ENCODE assay signal across 16 cellular contexts in the genomic region with DNA sequence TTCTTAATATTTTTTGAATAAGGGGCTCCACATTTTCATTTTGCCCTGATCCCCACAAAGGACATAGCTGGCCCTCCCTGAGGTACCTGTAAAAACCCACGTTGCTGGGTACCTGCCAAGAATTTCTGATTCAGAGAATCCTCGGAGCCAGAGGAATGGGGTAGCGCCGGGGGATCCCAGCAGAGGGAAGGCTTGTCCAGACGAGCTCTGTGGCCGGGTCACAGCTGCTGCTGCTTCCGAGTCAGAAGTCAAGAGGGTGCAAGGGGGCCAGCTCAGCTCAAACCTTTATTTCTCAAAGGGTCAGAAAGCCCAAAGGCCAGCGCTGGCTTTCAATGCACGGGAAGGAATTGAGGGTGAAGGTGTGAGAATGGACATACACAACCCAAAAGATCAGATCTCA.
DNase-seq lines count a peak whose midpoint lies in the region; FAIRE-seq and TF ChIP-seq lines count a peak whose summit lies in the region.
"Had no signal": no experiment of that assay in that cellular context is flagged by ENCODE, and none has a peak within 500 bp of the region (broad histone marks: within the 10 kb centered on the region; RNA-seq: fewer than 3 reads in every experiment).

No MANE protein-coding gene starts in this region.

- H4K8ac ChIP-seq in H1 (ENCODE audit: extremely low read depth, insufficient read depth, low read length): no peak overlapping the region

- 0 out of 2 replicates have a peak overlapping the region, but pooled peaks have one; percentile 97 for H2BK15ac ChIP-seq in H1 (ENCODE audit: low read length)

- FAIRE-seq in H1 (lab: Jason Lieb, UNC): no peak

- no peak overlapping the region for H3K56ac ChIP-seq in H1 (replicated peaks; ENCODE audit: insufficient read length, low read depth, low read length)

- H3K9me3 ChIP-seq in MG63: no peaks in the 10 kb centered on the region
- no peaks in the 10 kb centered on the region for H3K9me3 ChIP-seq in H1 (ENCODE audit: insufficient read depth in 2 of 2, low read depth in 1 of 2, low read length in 1 of 2)
- H3K9me3 ChIP-seq: Peyer's patch had no signal

- H3K4me1 ChIP-seq in H1 (replicated peaks in 1 of 4; ENCODE audit: control insufficient read depth in 3 of 4, insufficient read depth in 4 of 4, low read length in 3 of 4): peaks cover 0 to 8% (median 3%) of the 10 kb centered on the region in 4 experiments; a peak in 5 of 7 replicates

- peaks cover 19% of the 10 kb centered on the region for H3K27me3 ChIP-seq in MG63
- peaks cover 0 to 4% (median under 1%) of the 10 kb centered on the region in 4 experiments; a peak in 3 of 7 replicates for H3K27me3 ChIP-seq in H1 (replicated peaks in 1 of 4; ENCODE audit: control insufficient read depth in 3 of 4, extremely low read depth in 1 of 4, insufficient read depth in 3 of 4, low read length in 3 of 4)
- H3K27me3 ChIP-seq: Peyer's patch had no signal

- H3K23ac ChIP-seq in H1 (ENCODE audit: insufficient read length): no peak overlapping the region

- no peak overlapping the region for H3K9ac ChIP-seq in H1 (replicated peaks in 1 of 4; ENCODE audit: extremely low read depth in 1 of 4, low read depth in 3 of 4, low read length in 3 of 4)

- no peak overlapping the region for H3K4ac ChIP-seq in H1 (replicated peaks; ENCODE audit: insufficient read length, low read depth, low read length)

- no peak overlapping the region for H3K27ac ChIP-seq in H1 (ENCODE audit: low read depth, low read length)
- H3K27ac ChIP-seq: 22Rv1, Peyer's patch had no signal

- no peaks in the 10 kb centered on the region for H3K79me2 ChIP-seq in H1 (ENCODE audit: control insufficient read depth in 1 of 2, insufficient read depth in 2 of 2, low read length in 2 of 2)

- H3K27me3 Mint-ChIP-seq in neural crest cell (ENCODE audit: low read depth) (peaks cover 37% of the 10 kb centered on the region), HFFc6 (ENCODE audit: insufficient read depth) (peaks cover 2% of the 10 kb centered on the region)

- H3K4me3 ChIP-seq in MG63: no peak overlapping the region
- no peak overlapping the region for H3K4me3 ChIP-seq in H1 (ENCODE audit: extremely low read depth in 1 of 4, insufficient read depth in 2 of 4, low read depth in 3 of 4, low read length in 4 of 4)
- H3K4me3 ChIP-seq: Peyer's patch had no signal

- H3K9me3 Mint-ChIP-seq in neural crest cell: no peaks in the 10 kb centered on the region
- H3K9me3 Mint-ChIP-seq in HFFc6: peaks cover 69% of the 10 kb centered on the region
- H3K9me3 Mint-ChIP-seq: CD8-positive, alpha-beta T cell had no signal

- no peak overlapping the region for H2AK5ac ChIP-seq in H1 (ENCODE audit: low read depth, low read length)

- peak overlapping the region; percentile 4; the same call in 1 of the 2 replicates for H2BK5ac ChIP-seq in H1 (ENCODE audit: low read depth, low read length)

- H4K5ac ChIP-seq in H1 (ENCODE audit: insufficient read length, low read depth, low read length): no peak overlapping the region

- no peak overlapping the region for H3K18ac ChIP-seq in H1 (ENCODE audit: extremely low read depth, low read length)

- TF ChIP-seq POLR2A in H1 (IDR thresholded peaks at IDR 0.05; ENCODE audit: control extremely low read depth in 1 of 2, low read depth in 2 of 2, low read length in 2 of 2): no peak

- H3K4me1 Mint-ChIP-seq in neural crest cell: peaks cover 35% of the 10 kb centered on the region
- no peaks in the 10 kb centered on the region for H3K4me1 Mint-ChIP-seq in HFFc6 (ENCODE audit: low read depth)

- H2BK120ac ChIP-seq in H1 (replicated peaks; ENCODE audit: low read depth, low read length): no peak overlapping the region

- H3K4me2 ChIP-seq in H1 (ENCODE audit: insufficient read depth in 1 of 2, low read depth in 2 of 2, low read length in 2 of 2): no peak overlapping the region

- H2BK12ac ChIP-seq in H1 (ENCODE audit: low read depth, low read length): no peak overlapping the region

- no peak overlapping the region for H3K4me3 Mint-ChIP-seq in neural crest cell
- no peak overlapping the region for H3K4me3 Mint-ChIP-seq in HFFc6
- H3K4me3 Mint-ChIP-seq: CD8-positive, alpha-beta T cell had no signal

- H4K91ac ChIP-seq in H1 (replicated peaks; ENCODE audit: insufficient read length, low read length): peak overlapping the region; percentile 22

- TF ChIP-seq CTCF in H1 (IDR thresholded peaks at IDR 0.05; ENCODE audit: control extremely low read depth in 1 of 3, insufficient read depth in 1 of 3, low read depth in 1 of 3, low read length in 3 of 3) (peak; percentile 43 to 62 (median 48)), neural crest cell (conservative IDR thresholded peaks at IDR 0.05) (no peak), HFFc6 (IDR thresholded peaks at IDR 0.05) (no peak)

- POLR2A ChIA-PET in H1 (lab: Charles Lee; ENCODE audit: partially characterized antibody): interaction anchor here (1.0 kb wide), 1 partner anchor 15 kb away, joined by 3 read pairs; no protein-coding TSS in a partner anchor

- TF ChIP-seq RAD21 in H1 (IDR thresholded peaks at IDR 0.05 in 1 of 2, conservative IDR thresholded peaks at IDR 0.05 in 1 of 2; ENCODE audit: low read depth in 2 of 2, low read length in 2 of 2): peak; percentile 65 to 79

- CTCF ChIA-PET in H1 (lab: Charles Lee; ENCODE audit: partially characterized antibody): interaction anchor here (0.6 to 10.6 kb wide), 13 partner anchors 9 to 373 kb away, joined by 3 to 175 read pairs (median 4); a partner anchor contains a TSS

- DNase-seq in DMS 273 (lab: John Stamatoyannopoulos, UW; ENCODE audit: unreplicated experiment): peak; percentile 43
- DNase-seq in DMS 273 treated with DMSO at 0.1 percent for 48 hours (lab: John Stamatoyannopoulos, UW): no peak
- DNase-seq in MG63: peak; percentile 13
- DNase-seq in H1 (ENCODE audit: low read depth in 1 of 2, low spot score in 2 of 2): no peak
- peak; percentile 12 for DNase-seq in neural crest cell (ENCODE audit: low read depth, low spot score)
- no peak for DNase-seq in cerebellar cortex (ENCODE audit: low spot score)
- no peak for DNase-seq in activated naive CD4-positive, alpha-beta T cell (lab: John Stamatoyannopoulos, UW)
- no peak for DNase-seq in HFFc6
- DNase-seq: CD8-positive, alpha-beta T cell; Karpas-422; NCI-H1436; NCI-H2029 treated with DMSO at 0.1 percent for 48 hours; NCI-H446; Peyer's patch; SHP77 treated with DMSO at 0.1 percent for 48 hours had no signal

- TF ChIP-seq EP300 in H1 (IDR thresholded peaks at IDR 0.05; ENCODE audit: borderline replicate concordance in 1 of 2, low read depth in 2 of 2, low read length in 2 of 2): no peak

- H3K23me2 ChIP-seq in H1 (ENCODE audit: low read depth, low read length): peaks cover 3% of the 10 kb centered on the region; the same call in 1 of the 2 replicates

- 0 out of 2 replicates have a peak overlapping the region, but pooled peaks have one; percentile 57 for H2AFZ ChIP-seq in H1 (ENCODE audit: low read length)

- no peaks in the 10 kb centered on the region for H4K20me1 ChIP-seq in H1 (replicated peaks in 1 of 2; ENCODE audit: control insufficient read depth in 1 of 2, insufficient read depth in 2 of 2, low read length in 2 of 2)

- no peak overlapping the region for H3K14ac ChIP-seq in H1 (ENCODE audit: insufficient read length)

- no peaks in the 10 kb centered on the region for H3K79me1 ChIP-seq in H1 (ENCODE audit: low read depth, low read length)

- H3K36me3 ChIP-seq in MG63: no peaks in the 10 kb centered on the region
- no peaks in the 10 kb centered on the region for H3K36me3 ChIP-seq in H1 (ENCODE audit: control insufficient read depth in 2 of 4, insufficient read depth in 4 of 4, low read length in 3 of 4)
- H3K36me3 ChIP-seq: Peyer's patch had no signal

- no peaks in the 10 kb centered on the region for H3K36me3 Mint-ChIP-seq in neural crest cell (ENCODE audit: low read depth)
- H3K36me3 Mint-ChIP-seq in HFFc6 (ENCODE audit: low read depth): no peaks in the 10 kb centered on the region; the same call in 1 of the 2 replicates
- H3K36me3 Mint-ChIP-seq: CD8-positive, alpha-beta T cell had no signal

- no peak overlapping the region; the same call in 1 of the 2 replicates for H2BK20ac ChIP-seq in H1 (ENCODE audit: low read length)

- H3K27ac Mint-ChIP-seq in neural crest cell (ENCODE audit: unreplicated experiment): peak overlapping the region; percentile 45
- H3K27ac Mint-ChIP-seq in HFFc6: no peak overlapping the region
- H3K27ac Mint-ChIP-seq: CD8-positive, alpha-beta T cell had no signal

- WGBS in H1 (ENCODE audit: extremely low coverage in 1 of 2, insufficient coverage in 1 of 2, insufficient read length in 1 of 2, insufficient replicate concordance in 2 of 2, low coverage in 1 of 2, low lambda C conversion rate in 2 of 2, missing lambda C conversion rate in 1 of 2), 2 experiments: 69% methylated on average over 9 of the region's 9 CpGs; no CpG with 5 or more reads in 1 of the 2 experiments

TF ChIP-seq in H1, 55 proteins besides CTCF, POLR2A, EP300 and RAD21 (continues in another document):
- TF ChIP-seq ZNF274 (IDR thresholded peaks at IDR 0.05; ENCODE audit: borderline replicate concordance, extremely low read depth, low read length) (no peak), SUZ12 (IDR thresholded peaks at IDR 0.05; ENCODE audit: low read length) (no peak), POU5F1 (IDR thresholded peaks at IDR 0.05; ENCODE audit: low read depth, low read length) (no peak), SP2 (IDR thresholded peaks at IDR 0.05; ENCODE audit: low read length) (no peak), PHF8 (conservative IDR thresholded peaks at IDR 0.05; ENCODE audit: low read depth, low read length) (no peak), SP4 (IDR thresholded peaks at IDR 0.05; ENCODE audit: low read length) (no peak), RNF2 (IDR thresholded peaks at IDR 0.05; ENCODE audit: borderline replicate concordance, low read depth, low read length, missing control alignments, poor library complexity, severe bottlenecking) (no peak), SAP30 (IDR thresholded peaks at IDR 0.05; ENCODE audit: insufficient read depth, insufficient replicate concordance, low read length) (no peak), RFX5 (IDR thresholded peaks at IDR 0.05; ENCODE audit: borderline replicate concordance, low read depth, low read length) (no peak), GABPA (IDR thresholded peaks at IDR 0.05; ENCODE audit: borderline replicate concordance, insufficient read depth, low read length) (no peak), CEBPB (IDR thresholded peaks at IDR 0.05; ENCODE audit: low read depth, low read length) (no peak), TCF12 (IDR thresholded peaks at IDR 0.05; ENCODE audit: low read depth, low read length) (no peak), BACH1 (IDR thresholded peaks at IDR 0.05; ENCODE audit: low read length) (no peak)
- TF ChIP-seq, protein P1, sequence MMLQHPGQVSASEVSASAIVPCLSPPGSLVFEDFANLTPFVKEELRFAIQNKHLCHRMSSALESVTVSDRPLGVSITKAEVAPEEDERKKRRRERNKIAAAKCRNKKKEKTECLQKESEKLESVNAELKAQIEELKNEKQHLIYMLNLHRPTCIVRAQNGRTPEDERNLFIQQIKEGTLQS (IDR thresholded peaks at IDR 0.05; ENCODE audit: insufficient read depth, low read depth, low read length): no peak

Comparison
In these comparisons a context has a peak if more than half of its experiments do, and no peak if none do; other contexts are left out.
1. DNase-seq: peak in DMS 273 (single experiment), MG63 (single experiment) and neural crest cell (single experiment); none in DMS 273 treated with DMSO at 0.1 percent for 48 hours (single experiment), H1 (0 of 2), cerebellar cortex (single experiment), activated naive CD4-positive, alpha-beta T cell (0 of 4) and HFFc6 (single experiment).
2. CTCF ChIP-seq: peak in H1 (3 of 3); none in neural crest cell (single experiment) and HFFc6 (single experiment).